Comparison of ENCODE assay signal across 19 cellular contexts in genomic region chr4:101224358-101225218, GRCh38.
DNase-seq lines count a peak whose midpoint lies in the region; ATAC-seq, FAIRE-seq and TF ChIP-seq lines count a peak whose summit lies in the region.
"Had no signal": no experiment of that assay in that cellular context is flagged by ENCODE, and none has a peak within 500 bp of the region (broad histone marks: within the 10 kb centered on the region; RNA-seq: fewer than 3 reads in every experiment).

No MANE protein-coding gene starts in this region.

- no peak overlapping the region for H2AFZ ChIP-seq in astrocyte (ENCODE audit: low read depth, low read length)
- no peak overlapping the region for H2AFZ ChIP-seq in HepG2 (ENCODE audit: low read length)

- no peak overlapping the region for H3K4me2 ChIP-seq in astrocyte (ENCODE audit: low read length)
- no peak overlapping the region for H3K4me2 ChIP-seq in HepG2 (ENCODE audit: low read depth, low read length)
- H3K4me2 ChIP-seq: BLaER1 treated with 17β-estradiol and CSF1 and Interleukin-3, amounts not matched to agents 10 nM and 100 nM had no signal

- H3K4me1 Mint-ChIP-seq in activated CD8-positive, alpha-beta memory T cell treated with anti-CD3 and anti-CD28 coated beads, Interleukin-2, amount 10 ng/mL, durations not matched to agents 7 days and 5 days, result peaks cover 12% of the 10 kb centered on the region
- H3K4me1 Mint-ChIP-seq in astrocyte (ENCODE audit: low read depth, unreplicated experiment) (peaks cover 37% of the 10 kb centered on the region), neural crest cell (no peaks in the 10 kb centered on the region)

- in situ Hi-C loops in HepG2 (cut with HindIII; ENCODE audit: extremely low pct_ligation_motif_present, low pct_unique_long_range_greater_than_20kb), result no loop called here

- peak; percentile 47 for ATAC-seq in activated CD8-positive, alpha-beta memory T cell treated with anti-CD3 and anti-CD28 coated beads, Interleukin-2, amount 10 ng/mL, durations not matched to agents 7 days and 5 days
- ATAC-seq in HepG2, result no peak

- 84% methylated on average over 4 of the region's 4 CpGs for WGBS in HepG2 (ENCODE audit: low lambda C conversion rate)

- H3K4me3 Mint-ChIP-seq in activated CD8-positive, alpha-beta memory T cell treated with anti-CD3 and anti-CD28 coated beads, Interleukin-2, amount 10 ng/mL, durations not matched to agents 7 days and 5 days, result no peak overlapping the region
- H3K4me3 Mint-ChIP-seq in astrocyte (ENCODE audit: unreplicated experiment), result no peak overlapping the region
- no peak overlapping the region for H3K4me3 Mint-ChIP-seq in neural crest cell

- TF ChIP-seq CTCF in astrocyte (IDR thresholded peaks at IDR 0.05; ENCODE audit: insufficient read depth, low read depth, low read length) (no peak), neural crest cell (conservative IDR thresholded peaks at IDR 0.05) (no peak), HepG2 (CRISPR knock-in tag; IDR thresholded peaks at IDR 0.05) (no peak)

- peaks cover 79% of the 10 kb centered on the region for H3K79me2 ChIP-seq in astrocyte (ENCODE audit: insufficient read depth, low read length)
- H3K79me2 ChIP-seq in HepG2 (ENCODE audit: insufficient read depth, low read length), result peaks cover 4% of the 10 kb centered on the region

- peaks cover 7% of the 10 kb centered on the region for H3K36me3 Mint-ChIP-seq in activated CD8-positive, alpha-beta memory T cell treated with anti-CD3 and anti-CD28 coated beads, Interleukin-2, amount 10 ng/mL, durations not matched to agents 7 days and 5 days
- peaks cover 3% of the 10 kb centered on the region for H3K36me3 Mint-ChIP-seq in astrocyte (ENCODE audit: low read depth, unreplicated experiment)
- no peaks in the 10 kb centered on the region for H3K36me3 Mint-ChIP-seq in neural crest cell (ENCODE audit: low read depth)

- TF ChIP-seq POLR2A in HepG2 (IDR thresholded peaks at IDR 0.05; ENCODE audit: insufficient read depth in 1 of 2, low read depth in 2 of 2, low read length in 2 of 2), result no peak

- intact Hi-C loops in HepG2 (cut with micrococcal nuclease; ENCODE audit: unreplicated experiment), result no loop called here

- no peaks in the 10 kb centered on the region for H3K4me1 ChIP-seq in astrocyte (ENCODE audit: insufficient read depth, low read length)
- no peaks in the 10 kb centered on the region for H3K4me1 ChIP-seq in HepG2 (ENCODE audit: insufficient read depth, low read length)
- H3K4me1 ChIP-seq: BLaER1 treated with 17β-estradiol and CSF1 and Interleukin-3, amounts not matched to agents 10 nM and 100 nM had no signal

- no peak for TF ChIP-seq EP300 in HepG2 (IDR thresholded peaks at IDR 0.05; ENCODE audit: low read depth in 2 of 2, low read length in 2 of 2)
- no peak for TF ChIP-seq EP300 in HepG2 (CRISPR knock-in tag; IDR thresholded peaks at IDR 0.05; ENCODE audit: borderline replicate concordance)

- no peaks in the 10 kb centered on the region for H3K27me3 ChIP-seq in astrocyte (ENCODE audit: insufficient read depth, low read length)
- no peaks in the 10 kb centered on the region for H3K27me3 ChIP-seq in HepG2 (ENCODE audit: control insufficient read depth in 1 of 2, insufficient read depth in 2 of 2, low read length in 2 of 2)
- H3K27me3 ChIP-seq: BLaER1 treated with 17β-estradiol and CSF1 and Interleukin-3, amounts not matched to agents 10 nM and 100 nM had no signal

- BruUV-seq in HepG2 (replicated peaks; lab: Mats Ljungman, UMichigan), result no TSS peak

- CTCF ChIA-PET in activated CD8-positive, alpha-beta memory T cell treated with anti-CD3 and anti-CD28 coated beads, Interleukin-2, amount 10 ng/mL, durations not matched to agents 7 days and 5 days (lab: Charles Lee), result no interaction called here
- CTCF ChIA-PET in HepG2 (lab: Yijun Ruan, JAX; ENCODE audit: low intra/inter-chr PET ratio, low total read pairs), result no interaction called here

- POLR2A ChIA-PET in HepG2 (lab: Yijun Ruan, JAX), result no interaction called here

- H3K9me3 ChIP-seq in astrocyte (ENCODE audit: insufficient read depth, low read depth, low read length) (no peaks in the 10 kb centered on the region), HepG2 (ENCODE audit: low read length) (no peaks in the 10 kb centered on the region)

- no peaks in the 10 kb centered on the region for H3K36me3 ChIP-seq in astrocyte (ENCODE audit: insufficient read depth, low read length)
- H3K36me3 ChIP-seq in HepG2 (replicated peaks in 1 of 2; ENCODE audit: control insufficient read depth in 1 of 2, insufficient read depth in 2 of 2, low read length in 2 of 2), result no peaks in the 10 kb centered on the region

- H4K20me1 ChIP-seq in astrocyte (ENCODE audit: insufficient read depth, low read length) (peaks cover 38% of the 10 kb centered on the region), HepG2 (ENCODE audit: insufficient read depth, low read length) (no peaks in the 10 kb centered on the region)

- peak overlapping the region; percentile 14 for H3K27ac Mint-ChIP-seq in activated CD8-positive, alpha-beta memory T cell treated with anti-CD3 and anti-CD28 coated beads, Interleukin-2, amount 10 ng/mL, durations not matched to agents 7 days and 5 days
- H3K27ac Mint-ChIP-seq in astrocyte (ENCODE audit: unreplicated experiment) (peak overlapping the region; percentile 20), neural crest cell (ENCODE audit: unreplicated experiment) (peak overlapping the region; percentile 32)

- FAIRE-seq in astrocyte (lab: Jason Lieb, UNC) (no peak), HepG2 (lab: Jason Lieb, UNC) (no peak)

- no peak for DNase-seq in activated CD8-positive, alpha-beta memory T cell treated with anti-CD3 and anti-CD28 coated beads, Interleukin-2, amount 10 ng/mL, durations not matched to agents 7 days and 5 days
- DNase-seq in activated CD8-positive, alpha-beta memory T cell treated with anti-CD3 and anti-CD28 coated beads, Interleukin-2, amount 50 U/mL, for 4 hours, result no peak
- DNase-seq in astrocyte (ENCODE audit: low read depth), result no peak
- DNase-seq in neural crest cell (ENCODE audit: low read depth, low spot score), result no peak
- no peak for DNase-seq in NCI-H2227 treated with DMSO at 0.1 percent for 48 hours (lab: John Stamatoyannopoulos, UW)
- DNase-seq in NCI-H146 treated with DMSO at 0.1 percent for 48 hours (lab: John Stamatoyannopoulos, UW; ENCODE audit: unreplicated experiment), result no peak
- DNase-seq in HepG2 (ENCODE audit: low spot score), result no peak
- DNase-seq in ecto neural progenitor cell (ENCODE audit: low spot score), result no peak
- DNase-seq: 8988T, DMS 273 treated with DMSO at 0.1 percent for 48 hours, H7, IMR-90, MV-4-11, NCI-H146, NCI-H2107, NCI-H345, NCI-H526 treated with DMSO at 0.1 percent for 48 hours had no signal

- no peaks in the 10 kb centered on the region for H3K27me3 Mint-ChIP-seq in activated CD8-positive, alpha-beta memory T cell treated with anti-CD3 and anti-CD28 coated beads, Interleukin-2, amount 10 ng/mL, durations not matched to agents 7 days and 5 days
- H3K27me3 Mint-ChIP-seq in astrocyte (ENCODE audit: low read depth, unreplicated experiment) (no peaks in the 10 kb centered on the region), neural crest cell (ENCODE audit: low read depth) (no peaks in the 10 kb centered on the region)

- H3K27ac ChIP-seq in astrocyte (ENCODE audit: low read depth, low read length), result no peak overlapping the region
- H3K27ac ChIP-seq in HepG2 (ENCODE audit: extremely low read length, insufficient read depth, low read length), result no peak overlapping the region
- H3K27ac ChIP-seq: BLaER1 treated with 17β-estradiol and CSF1 and Interleukin-3, amounts not matched to agents 10 nM and 100 nM; RWPE1 had no signal

- H3K9ac ChIP-seq in astrocyte (ENCODE audit: low read length) (no peak overlapping the region), HepG2 (ENCODE audit: insufficient read depth, low read depth, low read length) (no peak overlapping the region)
- H3K9ac ChIP-seq: BLaER1 treated with 17β-estradiol and CSF1 and Interleukin-3, amounts not matched to agents 10 nM and 100 nM had no signal

- TF ChIP-seq RAD21 in HepG2 (CRISPR knock-in tag; IDR thresholded peaks at IDR 0.05), result no peak

- H3K4me3 ChIP-seq in astrocyte (ENCODE audit: insufficient read depth, low read depth, low read length), result no peak overlapping the region
- H3K4me3 ChIP-seq in HepG2 (replicated peaks in 1 of 3; ENCODE audit: insufficient read depth in 1 of 3, low read depth in 2 of 3, low read length in 3 of 3), result no peak overlapping the region
- H3K4me3 ChIP-seq: BLaER1 treated with 17β-estradiol and CSF1 and Interleukin-3, amounts not matched to agents 10 nM and 100 nM had no signal

- peaks cover 4% of the 10 kb centered on the region for H3K9me3 Mint-ChIP-seq in activated CD8-positive, alpha-beta memory T cell treated with anti-CD3 and anti-CD28 coated beads, Interleukin-2, amount 10 ng/mL, durations not matched to agents 7 days and 5 days (ENCODE audit: low read depth)
- peaks cover 2% of the 10 kb centered on the region for H3K9me3 Mint-ChIP-seq in astrocyte (ENCODE audit: unreplicated experiment)
- H3K9me3 Mint-ChIP-seq in neural crest cell, result no peaks in the 10 kb centered on the region

TF ChIP-seq in HepG2, 621 proteins besides CTCF, POLR2A, EP300 and RAD21 (continues in another document):
- TF ChIP-seq ZHX1 (CRISPR knock-in tag; IDR thresholded peaks at IDR 0.05; ENCODE audit: low read depth) (no peak), ZNF782 (CRISPR knock-in tag; IDR thresholded peaks at IDR 0.05; ENCODE audit: borderline replicate concordance) (no peak), MTA1 (CRISPR knock-in tag; IDR thresholded peaks at IDR 0.05; ENCODE audit: borderline replicate concordance) (no peak), NCOA1 (CRISPR knock-in tag; IDR thresholded peaks at IDR 0.05) (no peak)
